In the genomic region with DNA sequence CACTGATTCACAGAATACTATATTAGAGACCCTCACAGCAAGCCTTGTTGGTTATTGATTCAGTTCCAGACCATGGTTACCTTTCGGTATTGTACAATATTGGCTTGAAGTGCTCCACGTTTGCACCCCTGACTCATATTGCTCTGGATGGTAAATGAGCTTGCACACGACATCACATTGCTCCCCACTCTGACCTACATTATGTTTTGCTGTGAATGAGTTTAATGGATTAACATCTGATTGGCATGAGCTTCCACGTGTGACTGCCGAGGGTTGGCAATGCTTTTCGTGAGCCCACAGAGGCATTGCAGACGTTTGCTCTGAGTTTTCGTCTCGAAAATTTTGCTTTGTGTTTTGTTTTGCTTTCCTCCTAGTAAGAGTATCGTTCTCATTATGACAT, we compare ENCODE assay signal across 14 cellular contexts.
"Had no signal": no experiment of that assay in that cellular context is flagged by ENCODE, and none has a peak within 500 bp of the region (broad histone marks: within the 10 kb centered on the region; RNA-seq: fewer than 3 reads in every experiment).

No MANE protein-coding gene starts in this region.

- H3K9me3 ChIP-seq: body of pancreas, left ventricle myocardium inferior, ovary, tibial artery, uterus had no signal

- H3K4me3 ChIP-seq: body of pancreas, coronary artery, left ventricle myocardium inferior, neural progenitor cell, ovary, tibial artery, uterus had no signal

- H3K4me3 Mint-ChIP-seq: activated naive CD8-positive, alpha-beta T cell; naive B cell; neural progenitor cell; stimulated activated memory B cell treated with anti-CD40 and anti-IgM and Interleukin-4, amounts not matched to agents 10 μg/mL and 1 μg/mL and 100 μg/mL, for 72 hours had no signal

- H3K27me3 ChIP-seq: body of pancreas, neural progenitor cell, ovary, tibial artery, uterus had no signal

- DNase-seq: amygdala, body of pancreas, foreskin keratinocyte, glutamatergic neuron, hypothalamus, left ventricle myocardium inferior, naive B cell, ovary, tibial artery, uterus had no signal

- H3K27me3 Mint-ChIP-seq: activated naive CD8-positive, alpha-beta T cell had no signal

- H3K36me3 Mint-ChIP-seq: neural progenitor cell; stimulated activated memory B cell treated with anti-CD40 and anti-IgM and Interleukin-4, amounts not matched to agents 10 μg/mL and 1 μg/mL and 100 μg/mL, for 72 hours had no signal

- H3K27ac ChIP-seq: body of pancreas, coronary artery, foreskin keratinocyte, left ventricle myocardium inferior, neural progenitor cell, ovary, tibial artery, uterus had no signal

- H3K9me3 Mint-ChIP-seq: stimulated activated memory B cell treated with anti-CD40 and anti-IgM and Interleukin-4, amounts not matched to agents 10 μg/mL and 1 μg/mL and 100 μg/mL, for 72 hours had no signal

- H3K36me3 ChIP-seq: left ventricle myocardium inferior, neural progenitor cell, ovary, tibial artery, uterus had no signal

- H3K27ac Mint-ChIP-seq: activated naive CD8-positive, alpha-beta T cell; naive B cell; neural progenitor cell; stimulated activated memory B cell treated with anti-CD40 and anti-IgM and Interleukin-4, amounts not matched to agents 10 μg/mL and 1 μg/mL and 100 μg/mL, for 72 hours had no signal

- H3K4me1 Mint-ChIP-seq: naive B cell; stimulated activated memory B cell treated with anti-CD40 and anti-IgM and Interleukin-4, amounts not matched to agents 10 μg/mL and 1 μg/mL and 100 μg/mL, for 72 hours had no signal

- H3K4me1 ChIP-seq: body of pancreas, foreskin keratinocyte, tibial artery, uterus had no signal
